In the genomic region with DNA sequence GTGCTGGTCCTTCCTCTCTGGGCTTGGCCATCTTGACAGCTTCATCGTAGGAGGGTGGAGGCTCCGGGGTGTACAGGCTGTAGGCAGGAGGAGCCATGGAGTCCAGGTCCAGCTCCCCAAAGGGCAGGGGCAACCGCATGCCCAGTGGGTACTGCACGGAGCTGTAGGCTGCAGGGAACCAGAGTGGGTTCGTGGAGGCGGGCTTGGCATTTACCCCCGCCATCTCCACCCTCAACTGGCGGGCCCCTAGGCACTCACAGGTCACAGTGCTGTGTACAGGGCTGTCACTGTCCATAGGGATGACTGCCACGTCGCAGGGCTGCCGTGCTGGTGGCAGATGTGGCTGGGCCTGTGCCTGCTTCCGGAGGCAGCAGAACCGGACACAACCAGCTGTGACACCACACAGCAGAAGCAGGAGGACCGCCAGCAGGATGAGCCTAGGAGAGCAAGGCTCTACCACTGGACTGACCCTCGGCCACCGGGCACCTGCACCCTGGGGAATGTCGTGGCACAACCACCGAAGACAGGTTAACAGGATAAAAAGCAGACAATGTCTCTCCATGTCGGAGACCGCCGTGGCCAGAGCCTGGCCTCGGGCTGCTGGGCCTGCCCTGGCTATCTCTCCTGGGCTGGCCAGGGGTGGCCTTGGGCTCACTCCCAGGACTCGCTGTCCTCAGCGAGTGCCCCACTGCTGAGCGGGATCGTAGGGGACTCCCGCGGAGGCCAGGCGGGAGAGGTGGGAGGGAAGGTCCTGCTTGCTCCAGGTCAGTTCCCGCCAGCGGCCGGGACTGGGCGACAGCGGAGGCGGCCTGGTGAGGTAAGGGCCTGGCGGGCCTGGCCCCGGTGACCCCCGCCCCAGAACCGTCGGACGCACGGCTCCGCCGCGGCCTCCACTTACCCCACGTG, we compare ENCODE assay signal across 8 cellular contexts. TPM values are rescaled to one million over a fixed set of nuclear protein-coding genes. Genes with fewer than 3 reads are reported as not detected.
DNase-seq lines count a peak whose midpoint lies in the region; ATAC-seq, FAIRE-seq and TF ChIP-seq lines count a peak whose summit lies in the region.

No MANE protein-coding gene starts in this region.

- no TSS peak for BruUV-seq in K562 (replicated peaks; lab: Mats Ljungman, UMichigan)

- H3K9me3 Mint-ChIP-seq in memory B cell = no peaks in the 10 kb centered on the region
- H3K9me3 Mint-ChIP-seq in type B pancreatic cell = no peaks in the 10 kb centered on the region

- peaks cover 9 to 84% of the 10 kb centered on the region in 2 experiments; a peak in 4 of 5 replicates for H3K4me1 ChIP-seq in K562 (replicated peaks in 1 of 2; ENCODE audit: control insufficient read depth in 2 of 2, insufficient read depth in 2 of 2, low read length in 2 of 2)

- no peaks in the 10 kb centered on the region for H3K9me1 ChIP-seq in K562 (ENCODE audit: control insufficient read depth, insufficient read depth, low read length)

- H3K27ac Mint-ChIP-seq in memory B cell = no peak overlapping the region
- H3K27ac Mint-ChIP-seq in type B pancreatic cell = no peak overlapping the region

- H3K9ac ChIP-seq in K562 (ENCODE audit: insufficient read depth in 1 of 2, low read depth in 2 of 2, low read length in 2 of 2) = peak overlapping the region; percentile 50 to 95

- 41% methylated on average over 43 of the region's 46 CpGs for WGBS in K562 (ENCODE audit: insufficient coverage, low coverage, missing lambda C conversion rate)

- peak overlapping the region; percentile 53 for H3K4me3 Mint-ChIP-seq in memory B cell
- H3K4me3 Mint-ChIP-seq in type B pancreatic cell = peak overlapping the region; percentile 25

- TF ChIP-seq CTCF in K562 (IDR thresholded peaks at IDR 0.05 in 2 of 3, conservative IDR thresholded peaks at IDR 0.05 in 1 of 3; ENCODE audit: insufficient read depth in 2 of 3, low read depth in 1 of 3, low read length in 3 of 3) = no peak
- TF ChIP-seq CTCF in type B pancreatic cell (conservative IDR thresholded peaks at IDR 0.05) = no peak

- in situ Hi-C loops in K562 (cut with MboI) = loop anchor here (10.0 kb wide), 1 partner anchor 553 kb away; no protein-coding TSS in a partner anchor

- peaks cover 5% of the 10 kb centered on the region for H3K27me3 Mint-ChIP-seq in memory B cell
- peaks cover 9% of the 10 kb centered on the region for H3K27me3 Mint-ChIP-seq in type B pancreatic cell

- peaks cover 4% of the 10 kb centered on the region; the same call in 1 of the 2 replicates for H4K20me1 ChIP-seq in K562 (replicated peaks; ENCODE audit: control insufficient read depth, insufficient read depth, low read length)

- H3K4me2 ChIP-seq in K562 (ENCODE audit: insufficient read depth, low read length) = peak overlapping the region; percentile 66

- FAIRE-seq in K562 (lab: Jason Lieb, UNC) = peak; percentile 54

- no peaks in the 10 kb centered on the region for H3K36me3 Mint-ChIP-seq in memory B cell
- no peaks in the 10 kb centered on the region for H3K36me3 Mint-ChIP-seq in type B pancreatic cell

- intact Hi-C loops in K562 (cut with micrococcal nuclease) = no loop called here

- H3K27me3 ChIP-seq in K562 (ENCODE audit: control insufficient read depth in 2 of 2, insufficient read depth in 2 of 2, low read length in 2 of 2) = peaks cover 0 to 6% of the 10 kb centered on the region in 2 experiments; a peak in 1 of 5 replicates

- H3K36me3 ChIP-seq in K562 (ENCODE audit: control insufficient read depth, insufficient read depth, low read length) = no peaks in the 10 kb centered on the region

- CTCF ChIA-PET in K562 (lab: Yijun Ruan, JAX; ENCODE audit: low intra/inter-chr PET ratio) = interaction anchor here (0.7 kb wide), 1 partner anchor 475 kb away, joined by 3 read pairs; no protein-coding TSS in a partner anchor

- peaks cover 3% of the 10 kb centered on the region for H3K4me1 Mint-ChIP-seq in memory B cell
- H3K4me1 Mint-ChIP-seq in type B pancreatic cell (ENCODE audit: unreplicated experiment) = peaks cover 4% of the 10 kb centered on the region

- no peak for TF ChIP-seq EP300 in K562 (IDR thresholded peaks at IDR 0.05; ENCODE audit: low read length)

- no peak for TF ChIP-seq RAD21 in K562 (CRISPR knock-in tag; conservative IDR thresholded peaks at IDR 0.05 in 1 of 2, IDR thresholded peaks at IDR 0.05 in 1 of 2)

- H3K79me2 ChIP-seq in K562 (ENCODE audit: control insufficient read depth, insufficient read depth, low read length) = no peaks in the 10 kb centered on the region

- H3K4me3 ChIP-seq in K562 = peak overlapping the region; percentile 51

- H3K9me3 ChIP-seq in K562 (replicated peaks; ENCODE audit: control insufficient read depth, insufficient read depth, low read depth, low read length) = no peaks in the 10 kb centered on the region

- no peak for TF ChIP-seq POLR2A in K562 (conservative IDR thresholded peaks at IDR 0.05)

- peak overlapping the region; percentile 46; the same call in 2 of the 3 replicates for H3K27ac ChIP-seq in K562 (ENCODE audit: extremely low read depth, low read depth, low read length)
- H3K27ac ChIP-seq in caudate nucleus (ENCODE audit: low read depth, low read length) = no peak overlapping the region

- peak overlapping the region; percentile 88 for H2AFZ ChIP-seq in K562 (ENCODE audit: low read depth, low read length)

- ATAC-seq in K562 (peak; percentile 0; the same call in 2 of the 3 replicates), memory B cell (ENCODE audit: low read depth) (no peak), HG03378 (IDR thresholded peaks at IDR 0.05; ENCODE audit: unreplicated experiment) (no peak)

- POLR2A ChIA-PET in K562 (lab: Yijun Ruan, JAX) = interaction anchor here (0.6 kb wide), 3 partner anchors 12 to 1646 kb away, joined by 3 to 5 read pairs (median 3); no protein-coding TSS in a partner anchor

- DNase-seq in activated CD8-positive, alpha-beta memory T cell treated with anti-CD3 and anti-CD28 coated beads, Interleukin-2, amount 50 U/mL, for 48 hours = peak; percentile 54
- DNase-seq in activated CD8-positive, alpha-beta memory T cell treated with anti-CD3 and anti-CD28 coated beads for 24 hours = no peak
- DNase-seq in K562 (ENCODE audit: extremely low read depth in 1 of 4, low spot score in 3 of 4) = peak in 1 of 4 experiments; percentile 35
- no peak for DNase-seq in memory B cell (ENCODE audit: low spot score in 2 of 2)
- no peak for DNase-seq in type B pancreatic cell (ENCODE audit: extremely low spot score, unreplicated experiment)
- DNase-seq in NCI-H1417 treated with DMSO at 0.1 percent for 48 hours (lab: John Stamatoyannopoulos, UW) = no peak
- no peak for DNase-seq in caudate nucleus (lab: John Stamatoyannopoulos, UW)

RNA-seq across cellular contexts. Expression of gene TMEM52, which starts 0.8 kb away (rescaled TPM):
- 5.7 and 20.2 TPM in 2 replicates for total RNA-seq in K562 (2011; cell fraction: chromatin; rRNA removed; ENCODE audit: low replicate concordance)
- 23.0 and 23.7 TPM in 2 replicates for total RNA-seq in K562 (2011; cell fraction: nucleolus; rRNA removed)
- 12.5 and 15.1 TPM in 2 replicates for total RNA-seq in K562 (2011; cell fraction: nucleoplasm; rRNA removed)
- total RNA-seq in K562 (2014; rRNA removed) (19.2 and 24.9 TPM in 2 replicates), K562 (2014; rRNA removed; fragmentation: Illumina TruSeq; extraction: Trizol) (1.9 and 4.3 TPM in 2 replicates), K562 (2015; rRNA removed; fragmentation: Illumina TruSeq; extraction: Trizol) (6.8 and 7.9 TPM in 2 replicates), K562 (2021) (21.5 and 22.5 TPM in 2 replicates), type B pancreatic cell (ENCODE audit: low replicate concordance) (1.8 and 3.9 TPM in 2 replicates)
- polyA plus RNA-seq in K562 (2011; rRNA removed) (6.8 and 10.6 TPM in 2 replicates), K562 (2014; fragmentation: Illumina TruSeq; extraction: Trizol) (14.1 and 18.1 TPM in 2 replicates), K562 (2014; fragmentation: Nextera tagmentation; extraction: Ambion mirVana) (1 to 10 TPM in 1 of 2 experiments, under 1 TPM in 1; 0.37 to 1.4 TPM), K562 (2014; rRNA removed) (15.3 and 17.2 TPM in 2 replicates)
- polyA plus RNA-seq in K562 (2011; cell fraction: cytosol; rRNA removed) = 17.0 and 45.9 TPM in 2 replicates
- 31.9 and 53.9 TPM in 2 replicates for polyA plus RNA-seq in K562 (2011; cell fraction: nucleus; rRNA removed)
- polyA plus RNA-seq in K562 (2012) = 8.9 and 9.5 TPM in 2 replicates
- 2.1 and 3.8 TPM in 2 replicates for polyA minus RNA-seq in K562 (2011; rRNA and poly(A)+ RNA removed)
- polyA minus RNA-seq in K562 (2011; cell fraction: cytosol; rRNA and poly(A)+ RNA removed) = 8.1 and 9.6 TPM in 2 replicates
- polyA minus RNA-seq in K562 (2011; cell fraction: nucleus; rRNA and poly(A)+ RNA removed) = 5.1 and 6.1 TPM in 2 replicates

RNA-seq across cellular contexts. Expression of gene CALML6, which starts 3.2 kb away (rescaled TPM):
- total RNA-seq in K562 (2011; cell fraction: chromatin; rRNA removed; ENCODE audit: low replicate concordance) = 0.56 and 0.69 TPM in 2 replicates
- 0.33 and 0.39 TPM in 2 replicates for total RNA-seq in K562 (2011; cell fraction: nucleolus; rRNA removed)
- not detected in 2 replicates for total RNA-seq in K562 (2011; cell fraction: nucleoplasm; rRNA removed)
- not detected in 2 replicates for total RNA-seq in K562 (2014; rRNA removed)
- total RNA-seq in K562 (2014; rRNA removed; fragmentation: Illumina TruSeq; extraction: Trizol) = not detected in 2 replicates
- not detected in 2 replicates for total RNA-seq in K562 (2015; rRNA removed; fragmentation: Illumina TruSeq; extraction: Trizol)
- total RNA-seq in K562 (2021) = not detected in 2 replicates
- 0.14 TPM in 1 of 2 replicates, not detected in the other for polyA plus RNA-seq in K562 (2011; rRNA removed)
- not detected in 2 replicates for polyA plus RNA-seq in K562 (2011; cell fraction: cytosol; rRNA removed)
- 0.10 and 0.68 TPM in 2 replicates for polyA plus RNA-seq in K562 (2011; cell fraction: nucleus; rRNA removed)
- 0.08 and 0.53 TPM in 2 replicates for polyA plus RNA-seq in K562 (2012)
- polyA plus RNA-seq in K562 (2014; fragmentation: Illumina TruSeq; extraction: Trizol) = not detected in 2 replicates
- polyA plus RNA-seq in K562 (2014; fragmentation: Nextera tagmentation; extraction: Ambion mirVana) = not detected
- polyA plus RNA-seq in K562 (2014; rRNA removed) = 0.16 TPM in 1 of 2 replicates, not detected in the other
- polyA minus RNA-seq in K562 (2011; rRNA and poly(A)+ RNA removed) = not detected in 2 replicates
- polyA minus RNA-seq in K562 (2011; cell fraction: cytosol; rRNA and poly(A)+ RNA removed) = not detected in 2 replicates
- not detected in 2 replicates for polyA minus RNA-seq in K562 (2011; cell fraction: nucleus; rRNA and poly(A)+ RNA removed)
- total RNA-seq in type B pancreatic cell (ENCODE audit: low replicate concordance) = 0.36 and 0.65 TPM in 2 replicates

RNA-seq across cellular contexts. Expression of gene GNB1, which starts 27.4 kb away (rescaled TPM):
- total RNA-seq in K562 (2011; cell fraction: chromatin; rRNA removed; ENCODE audit: low replicate concordance) = 190 and 209 TPM in 2 replicates
- 83.4 and 90.4 TPM in 2 replicates for total RNA-seq in K562 (2011; cell fraction: nucleolus; rRNA removed)
- total RNA-seq in K562 (2011; cell fraction: nucleoplasm; rRNA removed) = 169 and 203 TPM in 2 replicates
- total RNA-seq in K562 (2014; rRNA removed) (46.9 and 60.9 TPM in 2 replicates), K562 (2014; rRNA removed; fragmentation: Illumina TruSeq; extraction: Trizol) (113 and 114 TPM in 2 replicates), K562 (2015; rRNA removed; fragmentation: Illumina TruSeq; extraction: Trizol) (106 and 111 TPM in 2 replicates), K562 (2021) (289 and 309 TPM in 2 replicates), type B pancreatic cell (ENCODE audit: low replicate concordance) (279 and 297 TPM in 2 replicates)
- polyA plus RNA-seq in K562 (2011; rRNA removed) (240 and 308 TPM in 2 replicates), K562 (2014; fragmentation: Illumina TruSeq; extraction: Trizol) (293 and 388 TPM in 2 replicates), K562 (2014; fragmentation: Nextera tagmentation; extraction: Ambion mirVana) (10 to 100 TPM; 34.3 to 45.1 TPM), K562 (2014; rRNA removed) (147 and 159 TPM in 2 replicates)
- polyA plus RNA-seq in K562 (2011; cell fraction: cytosol; rRNA removed) = 264 and 290 TPM in 2 replicates
- 160 and 176 TPM in 2 replicates for polyA plus RNA-seq in K562 (2011; cell fraction: nucleus; rRNA removed)
- polyA plus RNA-seq in K562 (2012) = 213 and 306 TPM in 2 replicates
- polyA minus RNA-seq in K562 (2011; rRNA and poly(A)+ RNA removed) = 343 and 352 TPM in 2 replicates
- 206 and 275 TPM in 2 replicates for polyA minus RNA-seq in K562 (2011; cell fraction: cytosol; rRNA and poly(A)+ RNA removed)
- 31.1 and 59.9 TPM in 2 replicates for polyA minus RNA-seq in K562 (2011; cell fraction: nucleus; rRNA and poly(A)+ RNA removed)
